26 cellular contexts compared by ENCODE assay signal in genomic region chr13:29527511-29527910, GRCh38.
DNase-seq lines count a peak whose midpoint lies in the region; ATAC-seq, FAIRE-seq and TF ChIP-seq lines count a peak whose summit lies in the region.
"Had no signal": no experiment of that assay in that cellular context is flagged by ENCODE, and none has a peak within 500 bp of the region (broad histone marks: within the 10 kb centered on the region; RNA-seq: fewer than 3 reads in every experiment).

No MANE protein-coding gene starts in this region.

- CTCF ChIA-PET in HepG2 (lab: Yijun Ruan, JAX; ENCODE audit: low intra/inter-chr PET ratio, low total read pairs), result no interaction called here

- TF ChIP-seq POLR2A in HepG2 (IDR thresholded peaks at IDR 0.05; ENCODE audit: insufficient read depth in 1 of 2, low read depth in 2 of 2, low read length in 2 of 2), result no peak
- no peak for TF ChIP-seq POLR2A in right lobe of liver (IDR thresholded peaks at IDR 0.05)

- H3K27me3 ChIP-seq in HepG2 (ENCODE audit: control insufficient read depth in 1 of 2, insufficient read depth in 2 of 2, low read length in 2 of 2) (no peaks in the 10 kb centered on the region), right lobe of liver (no peaks in the 10 kb centered on the region)
- H3K27me3 ChIP-seq: BE2C, BLaER1 had no signal

- peaks cover 17% of the 10 kb centered on the region for H3K36me3 Mint-ChIP-seq in neural crest cell (ENCODE audit: low read depth)

- H3K4me2 ChIP-seq in HepG2 (ENCODE audit: low read depth, low read length), result no peak overlapping the region
- H3K4me2 ChIP-seq: BLaER1 had no signal

- intact Hi-C loops in HepG2 (cut with micrococcal nuclease; ENCODE audit: unreplicated experiment), result no loop called here
- intact Hi-C loops in right lobe of liver (cut with DNase I), result no loop called here

- TF ChIP-seq RAD21 in HepG2 (CRISPR knock-in tag; IDR thresholded peaks at IDR 0.05), result no peak

- no peak overlapping the region for H3K27ac ChIP-seq in HepG2 (ENCODE audit: extremely low read length, insufficient read depth, low read length)
- no peak overlapping the region for H3K27ac ChIP-seq in right lobe of liver
- H3K27ac ChIP-seq: BLaER1 had no signal

- no peak overlapping the region for H3K4me3 Mint-ChIP-seq in neural crest cell
- H3K4me3 Mint-ChIP-seq: CD14-positive monocyte; CD4-positive, alpha-beta memory T cell; CD4-positive, CD25-positive, alpha-beta regulatory T cell; CD8-positive, alpha-beta memory T cell had no signal

- H3K9me3 Mint-ChIP-seq in neural crest cell, result no peaks in the 10 kb centered on the region
- H3K9me3 Mint-ChIP-seq: CD14-positive monocyte; CD4-positive, alpha-beta memory T cell; CD8-positive, alpha-beta memory T cell had no signal

- peaks cover 40 to 80% of the 10 kb centered on the region in 2 experiments for H3K36me3 ChIP-seq in HepG2 (replicated peaks in 1 of 2; ENCODE audit: control insufficient read depth in 1 of 2, insufficient read depth in 2 of 2, low read length in 2 of 2)
- H3K36me3 ChIP-seq in right lobe of liver, result no peaks in the 10 kb centered on the region

- H3K4me3 ChIP-seq in HepG2 (replicated peaks in 1 of 3; ENCODE audit: insufficient read depth in 1 of 3, low read depth in 2 of 3, low read length in 3 of 3), result no peak overlapping the region
- no peak overlapping the region for H3K4me3 ChIP-seq in right lobe of liver
- H3K4me3 ChIP-seq: BLaER1, GM12878 had no signal

- H3K27ac Mint-ChIP-seq in neural crest cell (ENCODE audit: unreplicated experiment), result peak overlapping the region; percentile 83
- H3K27ac Mint-ChIP-seq: CD4-positive, alpha-beta memory T cell; CD4-positive, CD25-positive, alpha-beta regulatory T cell had no signal

- H3K27me3 Mint-ChIP-seq in neural crest cell (ENCODE audit: low read depth), result no peaks in the 10 kb centered on the region
- H3K27me3 Mint-ChIP-seq: CD4-positive, alpha-beta memory T cell; CD4-positive, CD25-positive, alpha-beta regulatory T cell; CD8-positive, alpha-beta memory T cell had no signal

- no peak overlapping the region for H2AFZ ChIP-seq in HepG2 (ENCODE audit: low read length)

- no peaks in the 10 kb centered on the region for H3K9me3 ChIP-seq in HepG2 (ENCODE audit: low read length)
- no peaks in the 10 kb centered on the region for H3K9me3 ChIP-seq in right lobe of liver
- H3K9me3 ChIP-seq: BE2C, BLaER1 had no signal

- TF ChIP-seq EP300 in HepG2 (IDR thresholded peaks at IDR 0.05; ENCODE audit: low read depth in 2 of 2, low read length in 2 of 2) (no peak), HepG2 (CRISPR knock-in tag; IDR thresholded peaks at IDR 0.05; ENCODE audit: borderline replicate concordance) (no peak)

- in situ Hi-C loops in HepG2 (cut with HindIII; ENCODE audit: extremely low pct_ligation_motif_present, low pct_unique_long_range_greater_than_20kb), result no loop called here

- no TSS peak for BruUV-seq in HepG2 (replicated peaks; lab: Mats Ljungman, UMichigan)

- POLR2A ChIA-PET in HepG2 (lab: Yijun Ruan, JAX), result no interaction called here

- no peak overlapping the region for H3K9ac ChIP-seq in HepG2 (ENCODE audit: insufficient read depth, low read depth, low read length)
- H3K9ac ChIP-seq: BLaER1 had no signal

- FAIRE-seq in HepG2 (lab: Jason Lieb, UNC), result no peak
- FAIRE-seq: A204.1, GM12878, GM12892, GM18507 had no signal

- H3K79me2 ChIP-seq in HepG2 (ENCODE audit: insufficient read depth, low read length), result no peaks in the 10 kb centered on the region

- ATAC-seq in HepG2, result no peak
- ATAC-seq in right lobe of liver, result no peak
- ATAC-seq in GM19324 (IDR thresholded peaks at IDR 0.05; ENCODE audit: low FRiP score, unreplicated experiment), result no peak
- ATAC-seq in esophagus mucosa, result no peak
- ATAC-seq: GM12878 had no signal

- TF ChIP-seq CTCF in HepG2 (CRISPR knock-in tag; IDR thresholded peaks at IDR 0.05), result no peak
- TF ChIP-seq CTCF in right lobe of liver (IDR thresholded peaks at IDR 0.05), result no peak
- TF ChIP-seq CTCF in neural crest cell (conservative IDR thresholded peaks at IDR 0.05), result no peak

- no peaks in the 10 kb centered on the region; the same call in 1 of the 2 replicates for H4K20me1 ChIP-seq in HepG2 (ENCODE audit: insufficient read depth, low read length)

- H3K4me1 Mint-ChIP-seq in neural crest cell, result peaks cover 17% of the 10 kb centered on the region
- H3K4me1 Mint-ChIP-seq: CD14-positive monocyte had no signal

- WGBS in HepG2 (ENCODE audit: low lambda C conversion rate), result 90% methylated on average over 7 of the region's 8 CpGs
- WGBS in right lobe of liver (ENCODE audit: insufficient coverage, low coverage, low lambda C conversion rate, missing lambda C conversion rate), result 91% methylated on average over 6 of the region's 8 CpGs

- DNase-seq in HepG2 (ENCODE audit: low spot score) (no peak), right lobe of liver (no peak), neural crest cell (ENCODE audit: low read depth, low spot score) (peak; percentile 14)
- DNase-seq: 8988T; ACHN; BE2C; C1 segment of cervical spinal cord; CD4-positive, alpha-beta memory T cell; CD4-positive, CD25-positive, alpha-beta regulatory T cell; CD8-positive, alpha-beta memory T cell; COR-L47; DMS 273 treated with DMSO at 0.1 percent for 48 hours; DMS153; DMS53; DMS79; DND-41; EL; GDM1 had no signal

- H3K4me1 ChIP-seq in HepG2 (ENCODE audit: insufficient read depth, low read length) (no peaks in the 10 kb centered on the region), right lobe of liver (no peaks in the 10 kb centered on the region)

TF ChIP-seq in HepG2, 621 proteins besides CTCF, POLR2A, EP300 and RAD21:
- TF ChIP-seq RBM22 (optimal IDR thresholded peaks at IDR 0.05; ENCODE audit: low read length), result peak; percentile 15
- no peak for TF ChIP-seq HINFP (CRISPR knock-in tag; IDR thresholded peaks at IDR 0.05; ENCODE audit: low read depth)
